ENCODE assay signal across 25 cellular contexts in genomic region chr10:49090696-49091338, GRCh38. TPM values are rescaled to one million over a fixed set of nuclear protein-coding genes. Genes with fewer than 3 reads are reported as not detected.
"Had no signal": no experiment of that assay in that cellular context is flagged by ENCODE, and none has a peak within 500 bp of the region (broad histone marks: within the 10 kb centered on the region; RNA-seq: fewer than 3 reads in every experiment).

No MANE protein-coding gene starts in this region.

- DNase-seq: activated CD4-positive, alpha-beta T cell treated with anti-CD3 and anti-CD28 coated beads, Interleukin-2, amount 10 ng/mL, durations not matched to agents 7 days and 5 days; activated CD8-positive, alpha-beta T cell treated with anti-CD3 and anti-CD28 coated beads, Interleukin-2, amount 10 ng/mL, durations not matched to agents 7 days and 5 days; activated naive CD4-positive, alpha-beta T cell treated with anti-CD3 and anti-CD28 coated beads, Interleukin-2, amount 50 U/mL, for 16 hours; activated T-cell treated with anti-CD3 and anti-CD28 coated beads, Interleukin-2, amount 50 U/mL, for 24 hours; aorta; brain microvascular endothelial cell; colonic mucosa; kidney; mesendoderm; nephron progenitor cell; small intestine; stimulated activated CD4-positive, alpha-beta T cell treated with anti-CD3 and anti-CD28 coated beads, Interleukin-15, amount 100 ng/mL, for 24 hours; stimulated activated CD4-positive, alpha-beta T cell treated with anti-CD3 and anti-CD28 coated beads, Interleukin-2, amount 100 ng/mL, for 48 hours; T-helper 1 cell; T1000 had no signal

- H3K4me1 ChIP-seq: colonic mucosa, prostate gland had no signal

- H3K27ac ChIP-seq: brain microvascular endothelial cell, colonic mucosa, thoracic aorta had no signal

- H3K36me3 ChIP-seq: brain microvascular endothelial cell, colonic mucosa, prostate gland had no signal

- ATAC-seq: activated CD8-positive, alpha-beta T cell treated with anti-CD3 and anti-CD28 coated beads, Interleukin-2, amount 10 ng/mL, durations not matched to agents 7 days and 5 days; left lobe of liver; SK-N-SH treated with all-trans-retinoic acid at 6 μM for 48 hours had no signal

- H3K4me1 Mint-ChIP-seq: activated CD4-positive, alpha-beta T cell treated with anti-CD3 and anti-CD28 coated beads, Interleukin-2, amount 10 ng/mL, durations not matched to agents 7 days and 5 days; central memory CD8-positive, alpha-beta T cell had no signal

- H3K27ac Mint-ChIP-seq: activated CD4-positive, alpha-beta T cell treated with anti-CD3 and anti-CD28 coated beads, Interleukin-2, amount 10 ng/mL, durations not matched to agents 7 days and 5 days; activated CD8-positive, alpha-beta T cell treated with anti-CD3 and anti-CD28 coated beads, Interleukin-2, amount 10 ng/mL, durations not matched to agents 7 days and 5 days; activated T-cell treated with anti-CD3 and anti-CD28 coated beads, Interleukin-2, amount 50 U/mL, for 24 hours; activated T-helper 2 cell treated with anti-CD3 and anti-CD28 coated beads, Interferon-gamma antibody, Interleukin-2, Interleukin-4, amounts not matched to agents 10 μg/mL and 5 μg/mL and 100 μg/mL, durations not matched to agents 14 hours and 24 hours and 36 hours; nephron progenitor cell had no signal

- H3K27me3 Mint-ChIP-seq: central memory CD8-positive, alpha-beta T cell had no signal

- H3K4me3 ChIP-seq: colonic mucosa, prostate gland, thoracic aorta had no signal

- H3K4me3 Mint-ChIP-seq: activated CD4-positive, alpha-beta T cell treated with anti-CD3 and anti-CD28 coated beads, Interleukin-2, amount 10 ng/mL, durations not matched to agents 7 days and 5 days; activated CD8-positive, alpha-beta T cell treated with anti-CD3 and anti-CD28 coated beads, Interleukin-2, amount 10 ng/mL, durations not matched to agents 7 days and 5 days; activated T-cell treated with anti-CD3 and anti-CD28 coated beads, Interleukin-2, amount 50 U/mL, for 24 hours; central memory CD8-positive, alpha-beta T cell; nephron progenitor cell had no signal

- H3K27me3 ChIP-seq: brain microvascular endothelial cell, colonic mucosa had no signal

- H3K9me3 ChIP-seq: colonic mucosa, prostate gland had no signal

RNA-seq across cellular contexts. Expression of gene VSTM4, which starts 24.5 kb away (rescaled TPM):
- total RNA-seq: activated CD8-positive, alpha-beta T cell treated with anti-CD3 and anti-CD28 coated beads, Interleukin-2, amount 10 ng/mL, durations not matched to agents 7 days and 5 days had no signal

RNA-seq across cellular contexts. Expression of gene FAM170B, which starts 43.0 kb away (rescaled TPM):
- total RNA-seq: activated CD4-positive, alpha-beta T cell treated with anti-CD3 and anti-CD28 coated beads, Interleukin-2, amount 10 ng/mL, durations not matched to agents 7 days and 5 days; activated CD8-positive, alpha-beta T cell treated with anti-CD3 and anti-CD28 coated beads, Interleukin-2, amount 10 ng/mL, durations not matched to agents 7 days and 5 days; activated T-helper 2 cell treated with anti-CD3 and anti-CD28 coated beads, Interferon-gamma antibody, Interleukin-2, Interleukin-4, amounts not matched to agents 10 μg/mL and 5 μg/mL and 100 μg/mL, durations not matched to agents 14 hours and 24 hours and 36 hours; aorta; colonic mucosa; frontal cortex; kidney; left lobe of liver; osteocyte; prostate gland; right cardiac atrium; thoracic aorta had no signal
- polyA plus RNA-seq: aorta, esophagus, right cardiac atrium, small intestine had no signal
